ENCODE assay signal across 1 cellular context in genomic region chr1:166910396-166910994, GRCh38.
TF ChIP-seq lines count a peak whose summit lies in the region.

No MANE protein-coding gene starts in this region.

TF ChIP-seq in HEK293, 187 proteins besides CTCF, POLR2A, EP300 and RAD21 (continued from another document):
- TF ChIP-seq, protein P1, sequence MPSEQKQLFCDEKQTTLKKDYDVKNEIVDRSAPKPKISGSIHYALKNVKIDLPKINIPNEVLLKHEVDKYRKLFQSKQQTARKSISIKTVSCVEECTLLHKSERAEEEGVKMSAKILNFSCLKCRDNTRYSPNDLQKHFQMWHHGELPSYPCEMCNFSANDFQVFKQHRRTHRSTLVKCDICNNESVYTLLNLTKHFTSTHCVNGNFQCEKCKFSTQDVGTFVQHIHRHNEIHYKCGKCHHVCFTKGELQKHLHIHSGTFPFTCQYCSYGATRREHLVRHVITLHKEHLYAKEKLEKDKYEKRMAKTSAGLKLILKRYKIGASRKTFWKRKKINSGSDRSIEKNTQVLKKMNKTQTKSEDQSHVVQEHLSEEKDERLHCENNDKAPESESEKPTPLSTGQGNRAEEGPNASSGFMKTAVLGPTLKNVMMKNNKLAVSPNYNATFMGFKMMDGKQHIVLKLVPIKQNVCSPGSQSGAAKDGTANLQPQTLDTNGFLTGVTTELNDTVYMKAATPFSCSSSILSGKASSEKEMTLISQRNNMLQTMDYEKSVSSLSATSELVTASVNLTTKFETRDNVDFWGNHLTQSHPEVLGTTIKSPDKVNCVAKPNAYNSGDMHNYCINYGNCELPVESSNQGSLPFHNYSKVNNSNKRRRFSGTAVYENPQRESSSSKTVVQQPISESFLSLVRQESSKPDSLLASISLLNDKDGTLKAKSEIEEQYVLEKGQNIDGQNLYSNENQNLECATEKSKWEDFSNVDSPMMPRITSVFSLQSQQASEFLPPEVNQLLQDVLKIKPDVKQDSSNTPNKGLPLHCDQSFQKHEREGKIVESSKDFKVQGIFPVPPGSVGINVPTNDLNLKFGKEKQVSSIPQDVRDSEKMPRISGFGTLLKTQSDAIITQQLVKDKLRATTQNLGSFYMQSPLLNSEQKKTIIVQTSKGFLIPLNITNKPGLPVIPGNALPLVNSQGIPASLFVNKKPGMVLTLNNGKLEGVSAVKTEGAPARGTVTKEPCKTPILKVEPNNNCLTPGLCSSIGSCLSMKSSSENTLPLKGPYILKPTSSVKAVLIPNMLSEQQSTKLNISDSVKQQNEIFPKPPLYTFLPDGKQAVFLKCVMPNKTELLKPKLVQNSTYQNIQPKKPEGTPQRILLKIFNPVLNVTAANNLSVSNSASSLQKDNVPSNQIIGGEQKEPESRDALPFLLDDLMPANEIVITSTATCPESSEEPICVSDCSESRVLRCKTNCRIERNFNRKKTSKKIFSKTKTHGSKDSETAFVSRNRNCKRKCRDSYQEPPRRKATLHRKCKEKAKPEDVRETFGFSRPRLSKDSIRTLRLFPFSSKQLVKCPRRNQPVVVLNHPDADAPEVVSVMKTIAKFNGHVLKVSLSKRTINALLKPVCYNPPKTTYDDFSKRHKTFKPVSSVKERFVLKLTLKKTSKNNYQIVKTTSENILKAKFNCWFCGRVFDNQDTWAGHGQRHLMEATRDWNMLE (tag by site-specific recombination; conservative IDR thresholded peaks at IDR 0.05; ENCODE audit: low read depth): no peak
- TF ChIP-seq SP7 (tag by site-specific recombination; IDR thresholded peaks at IDR 0.05): peak; percentile 37; the same call in 1 of the 2 replicates
- TF ChIP-seq AEBP2 (tag by site-specific recombination; IDR thresholded peaks at IDR 0.05; ENCODE audit: borderline replicate concordance): no peak
- no peak for TF ChIP-seq HOXA7 (CRISPR knock-in tag; IDR thresholded peaks at IDR 0.05; ENCODE audit: borderline replicate concordance)
- TF ChIP-seq ZNF501 (tag by site-specific recombination; IDR thresholded peaks at IDR 0.05): 0 out of 2 replicates have a peak, but pooled peaks have one; percentile 44
- 0 out of 2 replicates have a peak, but pooled peaks have one; percentile 14 for TF ChIP-seq ZBTB17 (tag by site-specific recombination; IDR thresholded peaks at IDR 0.05)
- TF ChIP-seq ZBTB8A (tag by site-specific recombination; IDR thresholded peaks at IDR 0.05): peak; percentile 21; the same call in 1 of the 2 replicates
- peak; percentile 67; the same call in 1 of the 2 replicates for TF ChIP-seq ZNF394 (tag by site-specific recombination; IDR thresholded peaks at IDR 0.05; ENCODE audit: borderline replicate concordance)
- no peak for TF ChIP-seq ZNF433 (tag by site-specific recombination; IDR thresholded peaks at IDR 0.05; ENCODE audit: low read depth)
- no peak for TF ChIP-seq ZBTB1 (tag by site-specific recombination; IDR thresholded peaks at IDR 0.05)
- TF ChIP-seq, protein P2, sequence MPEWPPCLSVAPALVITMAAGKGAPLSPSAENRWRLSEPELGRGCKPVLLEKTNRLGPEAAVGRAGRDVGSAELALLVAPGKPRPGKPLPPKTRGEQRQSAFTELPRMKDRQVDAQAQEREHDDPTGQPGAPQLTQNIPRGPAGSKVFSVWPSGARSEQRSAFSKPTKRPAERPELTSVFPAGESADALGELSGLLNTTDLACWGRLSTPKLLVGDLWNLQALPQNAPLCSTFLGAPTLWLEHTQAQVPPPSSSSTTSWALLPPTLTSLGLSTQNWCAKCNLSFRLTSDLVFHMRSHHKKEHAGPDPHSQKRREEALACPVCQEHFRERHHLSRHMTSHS (tag by site-specific recombination; IDR thresholded peaks at IDR 0.05): no peak
- TF ChIP-seq ZNF202 (tag by site-specific recombination; IDR thresholded peaks at IDR 0.05; ENCODE audit: borderline replicate concordance): no peak
